In genomic region chr5:125196479-125197183, GRCh38 we compare ENCODE assay signal across 18 cellular contexts.
DNase-seq lines count a peak whose midpoint lies in the region; ATAC-seq, FAIRE-seq and TF ChIP-seq lines count a peak whose summit lies in the region.
"Had no signal": no experiment of that assay in that cellular context is flagged by ENCODE, and none has a peak within 500 bp of the region (broad histone marks: within the 10 kb centered on the region; RNA-seq: fewer than 3 reads in every experiment).

No MANE protein-coding gene starts in this region.

- H2AFZ ChIP-seq in H9 (ENCODE audit: low read length) (peak overlapping the region; percentile 59), fibroblast of lung (ENCODE audit: low read length) (peak overlapping the region; percentile 30)

- no peak overlapping the region for H2BK20ac ChIP-seq in H9 (ENCODE audit: low read depth, low read length, poor library complexity, severe bottlenecking)

- no peaks in the 10 kb centered on the region for H3K36me3 Mint-ChIP-seq in H9 (ENCODE audit: insufficient read depth in 1 of 3, low read depth in 3 of 3)

- no peak overlapping the region for H4K5ac ChIP-seq in H9 (ENCODE audit: insufficient read length, low read depth, low read length)

- H3K4me1 ChIP-seq in H9 (ENCODE audit: insufficient read depth, low read length) (peaks cover 4% of the 10 kb centered on the region; the same call in 1 of the 2 replicates), fibroblast of lung (ENCODE audit: control insufficient read depth, extremely low read depth, insufficient read depth, low read length) (peaks cover 3% of the 10 kb centered on the region), pancreas (no peaks in the 10 kb centered on the region)

- no peak overlapping the region for H2BK12ac ChIP-seq in H9 (ENCODE audit: insufficient read length, low read depth, low read length)

- no peak overlapping the region for H3K23ac ChIP-seq in H9 (ENCODE audit: insufficient read length, low read depth, low read length)

- no peaks in the 10 kb centered on the region for H3K9me3 Mint-ChIP-seq in H9

- H3K9ac ChIP-seq in H9 (ENCODE audit: extremely low read depth, insufficient read length, low read length) = no peak overlapping the region
- H3K9ac ChIP-seq in fibroblast of lung (ENCODE audit: insufficient read depth, low read length) = no peak overlapping the region
- H3K9ac ChIP-seq: BLaER1 had no signal

- H2BK5ac ChIP-seq in H9 (ENCODE audit: insufficient read length, low read length) = no peak overlapping the region

- no peak for TF ChIP-seq CTCF in H9 (conservative IDR thresholded peaks at IDR 0.05)
- no peak for TF ChIP-seq CTCF in fibroblast of lung (conservative IDR thresholded peaks at IDR 0.05 in 1 of 2, IDR thresholded peaks at IDR 0.05 in 1 of 2; ENCODE audit: low read depth in 1 of 2, low read length in 2 of 2)
- TF ChIP-seq CTCF in pancreas (IDR thresholded peaks at IDR 0.05) = no peak

- no peaks in the 10 kb centered on the region for H3K79me2 ChIP-seq in H9 (ENCODE audit: insufficient read depth, low read length)
- H3K79me2 ChIP-seq in fibroblast of lung (ENCODE audit: control insufficient read depth, insufficient read depth, low read length) = no peaks in the 10 kb centered on the region

- H3K4me3 Mint-ChIP-seq in H9 = no peak overlapping the region
- H3K4me3 Mint-ChIP-seq: stimulated activated naive CD8-positive, alpha-beta T cell treated with anti-CD3 and anti-CD28 coated beads, Interleukin-15, amount 100 ng/mL, for 72 hours had no signal

- H3K56ac ChIP-seq in H9 (ENCODE audit: insufficient read length, low read depth, low read length) = no peak overlapping the region

- no peak overlapping the region for H2BK120ac ChIP-seq in H9 (ENCODE audit: low read depth, low read length, poor library complexity, severe bottlenecking)

- H4K91ac ChIP-seq in H9 (ENCODE audit: insufficient read length, low read depth, low read length) = no peak overlapping the region

- H3K4me3 ChIP-seq in fibroblast of lung (replicated peaks in 1 of 4; ENCODE audit: control extremely low read depth in 1 of 4, insufficient read depth in 1 of 4, low read depth in 3 of 4, low read length in 4 of 4) (no peak overlapping the region), pancreas (no peak overlapping the region)
- H3K4me3 ChIP-seq: adrenal gland, BLaER1 had no signal

- H3K4ac ChIP-seq in H9 (ENCODE audit: low read depth, low read length) = no peak overlapping the region

- H2BK15ac ChIP-seq in H9 (ENCODE audit: low read depth, low read length) = no peak overlapping the region

- peak in 3 of 4 donors; percentile 46 to 83 (median 50) for ATAC-seq in pancreas
- no peak for ATAC-seq in HG03196 (IDR thresholded peaks at IDR 0.05; ENCODE audit: unreplicated experiment)
- no peak for ATAC-seq in HG03108 (IDR thresholded peaks at IDR 0.05; ENCODE audit: unreplicated experiment)
- no peak for ATAC-seq in HG02571 (IDR thresholded peaks at IDR 0.05; ENCODE audit: unreplicated experiment)
- ATAC-seq: stimulated activated naive CD8-positive, alpha-beta T cell treated with anti-CD3 and anti-CD28 coated beads, Interleukin-15, amount 100 ng/mL, for 72 hours had no signal

- no peak overlapping the region for H3K18ac ChIP-seq in H9 (ENCODE audit: insufficient read length, low read depth, low read length)

- peaks cover 6% of the 10 kb centered on the region for H3K23me2 ChIP-seq in H9 (ENCODE audit: insufficient read length, low read depth, low read length, poor library complexity, severe bottlenecking)

- H3K27me3 ChIP-seq in H9 (ENCODE audit: insufficient read depth, low read length) = no peaks in the 10 kb centered on the region
- no peaks in the 10 kb centered on the region for H3K27me3 ChIP-seq in fibroblast of lung (ENCODE audit: control insufficient read depth, insufficient read depth, low read length)
- H3K27me3 ChIP-seq in pancreas = no peaks in the 10 kb centered on the region
- H3K27me3 ChIP-seq: adrenal gland, BLaER1 had no signal

- H3K36me3 ChIP-seq in fibroblast of lung (ENCODE audit: control insufficient read depth, insufficient read depth, low read length) (no peaks in the 10 kb centered on the region), pancreas (no peaks in the 10 kb centered on the region)
- H3K36me3 ChIP-seq: adrenal gland, BLaER1 had no signal

- H3K27ac Mint-ChIP-seq in H9 = peak overlapping the region in 2 of 3 experiments; percentile 1 to 50; a peak in 3 of 7 replicates
- H3K27ac Mint-ChIP-seq: stimulated activated naive CD8-positive, alpha-beta T cell treated with anti-CD3 and anti-CD28 coated beads, Interleukin-15, amount 100 ng/mL, for 72 hours had no signal

- H4K8ac ChIP-seq in H9 (replicated peaks; ENCODE audit: insufficient read length, low read depth, low read length) = no peak overlapping the region

- H3K14ac ChIP-seq in H9 (ENCODE audit: insufficient read depth, low read length) = no peak overlapping the region

- no peak overlapping the region for H3T11ph ChIP-seq in H9 (ENCODE audit: low read length)

- H3K27ac ChIP-seq in H9 (ENCODE audit: insufficient read length, low read depth, low read length) (no peak overlapping the region), fibroblast of lung (ENCODE audit: insufficient read depth, low read length) (no peak overlapping the region), pancreas (no peak overlapping the region)
- H3K27ac ChIP-seq: adrenal gland, BLaER1 had no signal

- no CpG with 5 or more reads among the region's 13 CpGs for WGBS in H9 (ENCODE audit: extremely low coverage, insufficient read length, low lambda C conversion rate)
- WGBS in pancreas, 2 donors = 31 to 40% methylated on average over 13 of the region's 13 CpGs

- H4K20me1 ChIP-seq in H9 (ENCODE audit: control insufficient read depth, insufficient read depth, insufficient read length) = no peaks in the 10 kb centered on the region
- no peaks in the 10 kb centered on the region for H4K20me1 ChIP-seq in fibroblast of lung (ENCODE audit: control insufficient read depth, extremely low read depth, insufficient read depth, low read length)
- H4K20me1 ChIP-seq: BLaER1 had no signal

- H2AK5ac ChIP-seq in H9 (ENCODE audit: insufficient read length, low read length) = no peak overlapping the region

- no peak for FAIRE-seq in pancreas (lab: Jason Lieb, UNC)
- FAIRE-seq: G401.6, GM18507 had no signal

- no peaks in the 10 kb centered on the region for H3K27me3 Mint-ChIP-seq in H9 (ENCODE audit: low read depth)
- H3K27me3 Mint-ChIP-seq: stimulated activated naive CD8-positive, alpha-beta T cell treated with anti-CD3 and anti-CD28 coated beads, Interleukin-15, amount 100 ng/mL, for 72 hours had no signal

- no peaks in the 10 kb centered on the region for H3K79me1 ChIP-seq in H9 (ENCODE audit: insufficient read depth, low read depth, low read length, poor library complexity, severe bottlenecking)

- intact Hi-C loops in pancreas (cut with DNase I) = no loop called here

- H3K9me3 ChIP-seq in H9 (ENCODE audit: control insufficient read depth, low read depth, low read length) (no peaks in the 10 kb centered on the region), fibroblast of lung (ENCODE audit: control insufficient read depth, insufficient read depth, low read depth, low read length) (no peaks in the 10 kb centered on the region), pancreas (no peaks in the 10 kb centered on the region)
- H3K9me3 ChIP-seq: adrenal gland, BLaER1 had no signal

- H3K4me1 Mint-ChIP-seq in H9 = peaks cover 49 to 53% of the 10 kb centered on the region in 2 experiments
- H3K4me1 Mint-ChIP-seq: stimulated activated naive CD8-positive, alpha-beta T cell treated with anti-CD3 and anti-CD28 coated beads, Interleukin-15, amount 100 ng/mL, for 72 hours had no signal

- H3K4me2 ChIP-seq in H9 (ENCODE audit: insufficient read depth, insufficient read length, low read length) = no peak overlapping the region
- H3K4me2 ChIP-seq in fibroblast of lung (ENCODE audit: extremely low read depth, insufficient read depth, low read length) = no peak overlapping the region
- H3K4me2 ChIP-seq: BLaER1 had no signal

- DNase-seq in H9 = no peak
- peak; percentile 35 for DNase-seq in NCI-H2227 (lab: John Stamatoyannopoulos, UW; ENCODE audit: unreplicated experiment)
- peak; percentile 11 to 52 for DNase-seq in fibroblast of lung (ENCODE audit: low read depth in 2 of 2)
- no peak for DNase-seq in pancreas
- no peak for DNase-seq in EL
- DNase-seq: activated CD8-positive, alpha-beta memory T cell treated with anti-CD3 and anti-CD28 coated beads, Interleukin-2, amount 50 U/mL, for 48 hours; adrenal gland; effector CD8-positive, alpha-beta T cell; NK-92 treated with Interleukin-12 subunit alpha and Interleukin-12 subunit beta, amount 100 ng/mL, for 24 hours; occipital lobe; stimulated activated CD4-positive, alpha-beta T cell treated with anti-CD3 and anti-CD28 coated beads, Interleukin-2, amount 100 ng/mL, for 48 hours; stimulated activated naive CD8-positive, alpha-beta T cell treated with anti-CD3 and anti-CD28 coated beads, Interleukin-15, amount 100 ng/mL, for 72 hours had no signal

Comparison
In these comparisons a context has a peak if more than half of its experiments do, and no peak if none do; other contexts are left out.
1. DNase-seq: peak in NCI-H2227 (single experiment) and fibroblast of lung (2 of 2); none in H9 (single experiment), pancreas (0 of 6) and EL (single experiment).
2. ATAC-seq: peak in pancreas (3 of 4); none in HG03196 (single experiment), HG03108 (single experiment) and HG02571 (single experiment).